Comparison of ENCODE assay signal across 8 cellular contexts in the genomic region with DNA sequence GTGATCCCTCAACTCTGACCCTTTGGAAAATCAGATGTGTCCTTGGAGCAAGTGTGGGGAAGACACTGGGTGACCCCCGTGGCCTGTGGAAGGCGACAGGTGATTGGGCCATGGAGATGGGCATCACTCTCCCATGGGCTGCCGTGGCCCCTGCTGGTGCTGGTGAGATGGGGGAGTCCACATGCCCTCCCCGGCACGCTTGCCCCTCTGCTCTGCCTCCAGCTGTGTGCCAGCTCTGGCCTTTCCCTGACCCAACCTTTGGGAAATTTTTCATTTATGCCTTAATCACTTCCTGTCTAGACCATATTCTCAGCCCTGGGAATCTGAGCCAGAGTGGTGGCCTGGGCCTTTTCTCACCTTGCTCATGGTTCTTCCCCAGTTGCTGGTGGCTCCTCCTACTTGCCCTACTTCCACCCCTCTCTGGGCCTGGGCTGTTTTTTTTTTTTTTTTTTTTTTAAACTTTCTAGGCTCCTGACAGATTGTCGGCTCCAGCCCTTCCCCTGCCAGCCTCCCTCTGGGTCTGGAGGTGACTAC. TPM values are rescaled to one million over a fixed set of nuclear protein-coding genes. Genes with fewer than 3 reads are reported as not detected.
DNase-seq lines count a peak whose midpoint lies in the region; ATAC-seq and TF ChIP-seq lines count a peak whose summit lies in the region.

No MANE protein-coding gene starts in this region.

- H3K4me3 Mint-ChIP-seq in activated CD4-positive, alpha-beta T cell treated with anti-CD3 and anti-CD28 coated beads, Interleukin-2, amount 10 ng/mL, durations not matched to agents 7 days and 5 days, result peak overlapping the region; percentile 47

- CTCF ChIA-PET in activated CD4-positive, alpha-beta T cell treated with anti-CD3 and anti-CD28 coated beads, Interleukin-2, amount 10 ng/mL, durations not matched to agents 7 days and 5 days (lab: Charles Lee), result interaction anchor here (0.6 to 1.7 kb wide), 3 partner anchors 16 to 487 kb away, joined by 5 to 6 read pairs (median 5); no protein-coding TSS in a partner anchor

- POLR2A ChIA-PET in activated CD4-positive, alpha-beta T cell treated with anti-CD3 and anti-CD28 coated beads, Interleukin-2, amount 10 ng/mL, durations not matched to agents 7 days and 5 days (lab: Charles Lee), result no interaction called here

- H3K27ac Mint-ChIP-seq in activated CD4-positive, alpha-beta T cell treated with anti-CD3 and anti-CD28 coated beads, Interleukin-2, amount 10 ng/mL, durations not matched to agents 7 days and 5 days, result peak overlapping the region; percentile 71

- ATAC-seq in GM18511 (IDR thresholded peaks at IDR 0.05; ENCODE audit: unreplicated experiment) (peak; percentile 29), GM19397 (IDR thresholded peaks at IDR 0.05; ENCODE audit: unreplicated experiment) (no peak), omental fat pad (ENCODE audit: low FRiP score) (no peak)

- DNase-seq in activated CD4-positive, alpha-beta T cell treated with anti-CD3 and anti-CD28 coated beads, Interleukin-2, amount 10 ng/mL, durations not matched to agents 7 days and 5 days, result peak; percentile 30
- DNase-seq in effector CD8-positive, alpha-beta T cell (lab: John Stamatoyannopoulos, UW), result peak; percentile 16
- peak; percentile 22 for DNase-seq in stimulated activated CD4-positive, alpha-beta T cell treated with anti-CD3 and anti-CD28 coated beads, Interleukin-12 subunit alpha, Interleukin-12 subunit beta, amount 100 ng/mL, for 4 hours
- DNase-seq in NCI-H524 treated with DMSO at 0.1 percent for 48 hours (lab: John Stamatoyannopoulos, UW) (no peak), omental fat pad (ENCODE audit: low spot score) (no peak), medulla oblongata (ENCODE audit: extremely low spot score) (no peak)

- no peaks in the 10 kb centered on the region for H3K9me3 Mint-ChIP-seq in activated CD4-positive, alpha-beta T cell treated with anti-CD3 and anti-CD28 coated beads, Interleukin-2, amount 10 ng/mL, durations not matched to agents 7 days and 5 days

- peaks cover 87% of the 10 kb centered on the region for H3K4me1 Mint-ChIP-seq in activated CD4-positive, alpha-beta T cell treated with anti-CD3 and anti-CD28 coated beads, Interleukin-2, amount 10 ng/mL, durations not matched to agents 7 days and 5 days

- peaks cover 29% of the 10 kb centered on the region for H3K36me3 Mint-ChIP-seq in activated CD4-positive, alpha-beta T cell treated with anti-CD3 and anti-CD28 coated beads, Interleukin-2, amount 10 ng/mL, durations not matched to agents 7 days and 5 days (ENCODE audit: low read depth)

- TF ChIP-seq CTCF in omental fat pad (IDR thresholded peaks at IDR 0.05), result no peak

- no peaks in the 10 kb centered on the region for H3K27me3 Mint-ChIP-seq in activated CD4-positive, alpha-beta T cell treated with anti-CD3 and anti-CD28 coated beads, Interleukin-2, amount 10 ng/mL, durations not matched to agents 7 days and 5 days

RNA-seq across cellular contexts. Expression of a gene that starts 56.6 kb away (rescaled TPM):
- 10 to 100 TPM; 41.5 to 41.6 TPM for total RNA-seq in activated CD4-positive, alpha-beta T cell treated with anti-CD3 and anti-CD28 coated beads, Interleukin-2, amount 10 ng/mL, durations not matched to agents 7 days and 5 days
- total RNA-seq in omental fat pad, result 100 to 1,000 TPM in 2 of 4 donors, 10 to 100 TPM in 2; 76.0 to 169 (median 105) TPM

Comparison
In these comparisons a context has a peak if more than half of its experiments do, and no peak if none do; other contexts are left out.
1. DNase-seq: peak in activated CD4-positive, alpha-beta T cell treated with anti-CD3 and anti-CD28 coated beads, Interleukin-2, amount 10 ng/mL, durations not matched to agents 7 days and 5 days (single experiment), effector CD8-positive, alpha-beta T cell (single experiment) and stimulated activated CD4-positive, alpha-beta T cell treated with anti-CD3 and anti-CD28 coated beads, Interleukin-12 subunit alpha, Interleukin-12 subunit beta, amount 100 ng/mL, for 4 hours (single experiment); none in NCI-H524 treated with DMSO at 0.1 percent for 48 hours (single experiment), omental fat pad (single experiment) and medulla oblongata (single experiment).